ENCODE assay signal across 16 cellular contexts in the genomic region with DNA sequence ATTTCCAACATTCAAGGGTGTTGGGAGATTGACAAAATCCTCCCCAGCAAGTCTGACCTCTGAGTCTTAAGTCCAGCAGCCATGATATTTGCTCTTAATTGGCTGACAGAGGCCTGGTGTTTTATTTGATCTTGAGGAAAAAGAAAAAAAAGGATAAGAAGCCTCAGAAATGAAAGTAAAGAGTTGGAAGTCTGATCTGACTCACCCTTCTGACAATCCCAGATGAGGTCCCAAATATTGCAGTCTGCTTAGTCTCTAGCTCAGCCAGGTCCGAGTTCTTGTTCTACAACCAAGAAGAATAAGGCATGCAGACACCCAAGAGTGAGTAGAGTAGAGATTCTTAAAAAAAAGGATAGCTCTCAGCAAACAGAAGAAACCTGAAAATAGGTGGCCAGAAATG.
DNase-seq lines count a peak whose midpoint lies in the region; ATAC-seq and TF ChIP-seq lines count a peak whose summit lies in the region.
"Had no signal": no experiment of that assay in that cellular context is flagged by ENCODE, and none has a peak within 500 bp of the region (broad histone marks: within the 10 kb centered on the region; RNA-seq: fewer than 3 reads in every experiment).

No MANE protein-coding gene starts in this region.

- no peak overlapping the region for H3K4me2 ChIP-seq in mesenchymal stem cell (ENCODE audit: low read length, poor library complexity, severe bottlenecking)
- H3K4me2 ChIP-seq in MM.1S (ENCODE audit: low read depth, low read length) = no peak overlapping the region
- H3K4me2 ChIP-seq: BLaER1 had no signal

- ATAC-seq in GM21723 (IDR thresholded peaks at IDR 0.05; ENCODE audit: unreplicated experiment) = no peak
- ATAC-seq: HepG2 had no signal

- H3K4me1 Mint-ChIP-seq in mesothelial cell of epicardium = no peaks in the 10 kb centered on the region
- H3K4me1 Mint-ChIP-seq: CD8-positive, alpha-beta memory T cell had no signal

- no peak overlapping the region for H3K9ac ChIP-seq in mesenchymal stem cell (ENCODE audit: low read length)
- no peak overlapping the region for H3K9ac ChIP-seq in MM.1S (ENCODE audit: low read length)
- H3K9ac ChIP-seq: BLaER1 had no signal

- WGBS in mesenchymal stem cell = 74% methylated on average over 1 of the region's 1 CpG

- H3K27ac ChIP-seq in mesenchymal stem cell (ENCODE audit: low read length, poor library complexity, severe bottlenecking) (no peak overlapping the region), MM.1S (ENCODE audit: low read length) (no peak overlapping the region)
- H3K27ac ChIP-seq: BLaER1 had no signal

- no peak overlapping the region for H2AK5ac ChIP-seq in mesenchymal stem cell (ENCODE audit: low read length, severe bottlenecking)

- H3K27me3 ChIP-seq in mesenchymal stem cell (ENCODE audit: control insufficient read depth in 1 of 2, insufficient read depth in 1 of 2, low read length in 2 of 2) = no peaks in the 10 kb centered on the region
- H3K27me3 ChIP-seq in MM.1S (replicated peaks; ENCODE audit: insufficient read depth, low read length) = no peaks in the 10 kb centered on the region
- H3K27me3 ChIP-seq: BLaER1 had no signal

- H3K79me2 ChIP-seq in MM.1S (ENCODE audit: low read length) = no peaks in the 10 kb centered on the region

- no peak overlapping the region for H4K91ac ChIP-seq in mesenchymal stem cell (ENCODE audit: low read length)

- H3K4me1 ChIP-seq in mesenchymal stem cell (ENCODE audit: control insufficient read depth, insufficient read depth, low read depth, low read length) (no peaks in the 10 kb centered on the region), MM.1S (ENCODE audit: low read length) (no peaks in the 10 kb centered on the region)
- H3K4me1 ChIP-seq: BLaER1, Caco-2 had no signal

- DNase-seq in ELR (ENCODE audit: low read depth) (peak; percentile 9), HT1080 (ENCODE audit: low read depth) (peak; percentile 28), astrocyte of the hippocampus (ENCODE audit: low read depth, low spot score) (peak; percentile 21), mesenchymal stem cell (peak; percentile 12), NCI-H1694 (lab: John Stamatoyannopoulos, UW) (no peak), mesothelial cell of epicardium (ENCODE audit: low spot score in 2 of 2, unreplicated experiment in 2 of 2) (no peak), MM.1S (no peak)
- DNase-seq: 8988T; AML-193; Caco-2; CD8-positive, alpha-beta memory T cell; DND-41; H7 had no signal

- no peak overlapping the region for H3K4ac ChIP-seq in mesenchymal stem cell (ENCODE audit: low read depth in 1 of 2, low read length in 2 of 2)

- no peaks in the 10 kb centered on the region for H3K9me2 ChIP-seq in MM.1S (replicated peaks; ENCODE audit: insufficient read depth, low read length)

- no peak overlapping the region for H3K27ac Mint-ChIP-seq in mesothelial cell of epicardium
- H3K27ac Mint-ChIP-seq: CD8-positive, alpha-beta memory T cell had no signal

- H3K14ac ChIP-seq in mesenchymal stem cell (ENCODE audit: low read length in 2 of 2) = no peak overlapping the region

- H2BK15ac ChIP-seq in mesenchymal stem cell (ENCODE audit: low read depth, poor library complexity, severe bottlenecking) = no peak overlapping the region

- peaks cover 10% of the 10 kb centered on the region for H3K9me3 Mint-ChIP-seq in mesothelial cell of epicardium

- H3K36me3 ChIP-seq in mesenchymal stem cell (ENCODE audit: control insufficient read depth in 1 of 2, insufficient read depth in 2 of 2, low read depth in 1 of 2, low read length in 2 of 2) = no peaks in the 10 kb centered on the region
- no peaks in the 10 kb centered on the region for H3K36me3 ChIP-seq in MM.1S (replicated peaks; ENCODE audit: insufficient read depth, low read length)
- H3K36me3 ChIP-seq: BLaER1 had no signal

- no peak overlapping the region for H4K8ac ChIP-seq in mesenchymal stem cell (ENCODE audit: low read length)

- H3K18ac ChIP-seq in mesenchymal stem cell (ENCODE audit: low read depth in 1 of 2, low read length in 2 of 2) = no peak overlapping the region

- H4K20me1 ChIP-seq in MM.1S (ENCODE audit: insufficient read depth, low read length) = no peaks in the 10 kb centered on the region
- H4K20me1 ChIP-seq: BLaER1 had no signal

- H2BK120ac ChIP-seq in mesenchymal stem cell (ENCODE audit: low read depth, low read length) = no peak overlapping the region

- no peaks in the 10 kb centered on the region for H3K27me3 Mint-ChIP-seq in mesothelial cell of epicardium (ENCODE audit: low read depth)

- TF ChIP-seq CTCF in mesothelial cell of epicardium (IDR thresholded peaks at IDR 0.05; ENCODE audit: unreplicated experiment) (no peak), MM.1S (IDR thresholded peaks at IDR 0.05; ENCODE audit: low read length) (no peak)

- no peak overlapping the region for H3K4me3 ChIP-seq in mesenchymal stem cell (ENCODE audit: insufficient read depth in 1 of 2, low read depth in 1 of 2, low read length in 2 of 2)
- no peak overlapping the region for H3K4me3 ChIP-seq in MM.1S (ENCODE audit: low read length)
- H3K4me3 ChIP-seq: BLaER1 had no signal

- no peaks in the 10 kb centered on the region for H3F3A ChIP-seq in MM.1S (ENCODE audit: insufficient read depth, low read length)

- H2BK5ac ChIP-seq in mesenchymal stem cell (ENCODE audit: low read depth, low read length, poor library complexity, severe bottlenecking) = no peak overlapping the region

- H3K23ac ChIP-seq in mesenchymal stem cell (ENCODE audit: low read length in 2 of 2) = no peak overlapping the region

- H3K79me1 ChIP-seq in mesenchymal stem cell (replicated peaks; ENCODE audit: low read length, poor library complexity, severe bottlenecking) = no peaks in the 10 kb centered on the region

- H2BK12ac ChIP-seq in mesenchymal stem cell (ENCODE audit: low read length in 2 of 2) = no peak overlapping the region

- H3K36me3 Mint-ChIP-seq in mesothelial cell of epicardium = no peaks in the 10 kb centered on the region
- H3K36me3 Mint-ChIP-seq: CD8-positive, alpha-beta memory T cell had no signal

- H2AFZ ChIP-seq in mesenchymal stem cell (ENCODE audit: low read depth, low read length) (no peak overlapping the region), MM.1S (ENCODE audit: low read length) (no peak overlapping the region)

- no peak overlapping the region for H3K4me3 Mint-ChIP-seq in mesothelial cell of epicardium
- H3K4me3 Mint-ChIP-seq: CD8-positive, alpha-beta memory T cell had no signal

- H3K9me3 ChIP-seq in mesenchymal stem cell (ENCODE audit: control insufficient read depth, low read length) = no peaks in the 10 kb centered on the region
- no peaks in the 10 kb centered on the region for H3K9me3 ChIP-seq in MM.1S (replicated peaks; ENCODE audit: insufficient read depth, low read length)

Comparison
In these comparisons a context has a peak if more than half of its experiments do, and no peak if none do; other contexts are left out.
1. DNase-seq: peak in ELR (single experiment), HT1080 (single experiment), astrocyte of the hippocampus (single experiment) and mesenchymal stem cell (single experiment); none in NCI-H1694 (single experiment), mesothelial cell of epicardium (0 of 2) and MM.1S (single experiment).